Comparison of ENCODE assay signal across 22 cellular contexts in genomic region chr18:3616744-3617143, GRCh38.
"Had no signal": no experiment of that assay in that cellular context is flagged by ENCODE, and none has a peak within 500 bp of the region (broad histone marks: within the 10 kb centered on the region; RNA-seq: fewer than 3 reads in every experiment).

No MANE protein-coding gene starts in this region.

- H3K9me3 Mint-ChIP-seq: activated CD8-positive, alpha-beta T cell treated with anti-CD3 and anti-CD28 coated beads for 36 hours; activated naive CD8-positive, alpha-beta T cell treated with anti-CD3 and anti-CD28 coated beads, Interleukin-2, amount 50 U/mL, for 24 hours; activated T-cell treated with anti-CD3 and anti-CD28 coated beads, Interleukin-2, amount 50 U/mL, for 24 hours; T-helper 1 cell treated with Interleukin-12 subunit alpha and Interleukin-12 subunit beta and Interleukin-4 antibody, amounts not matched to agents 30 μg/mL and 1 μg/mL, for 36 hours had no signal

- H3K27me3 Mint-ChIP-seq: activated CD8-positive, alpha-beta T cell treated with anti-CD3 and anti-CD28 coated beads for 36 hours; activated naive CD8-positive, alpha-beta T cell treated with anti-CD3 and anti-CD28 coated beads, Interleukin-2, amount 50 U/mL, for 24 hours; activated T-cell treated with anti-CD3 and anti-CD28 coated beads, Interleukin-2, amount 50 U/mL, for 24 hours had no signal

- H3K4me3 ChIP-seq: ascending aorta, body of pancreas had no signal

- H3K27ac ChIP-seq: ascending aorta had no signal

- DNase-seq: activated CD4-positive, alpha-beta T cell treated with anti-CD3 and anti-CD28 coated beads for 4 hours; activated CD8-positive, alpha-beta T cell treated with anti-CD3 and anti-CD28 coated beads for 36 hours; activated effector memory CD4-positive, alpha-beta T cell treated with anti-CD3 and anti-CD28 coated beads, Interleukin-2, amount 50 U/mL, for 16 hours; activated naive CD4-positive, alpha-beta T cell treated with Interleukin-2 at 50 U/mL for 16 hours; activated naive CD8-positive, alpha-beta T cell treated with anti-CD3 and anti-CD28 coated beads, Interleukin-2, amount 50 U/mL, for 24 hours; activated T-cell treated with anti-CD3 and anti-CD28 coated beads, Interleukin-2, amount 50 U/mL, for 24 hours; amniotic stem cell; body of pancreas; MM.1S; NCI-H1105; NCI-H1436; NCI-H1694 treated with DMSO at 0.1 percent for 48 hours; NCI-H2081; NCI-H510A treated with DMSO at 0.1 percent for 48 hours; NCI-H69; SHP77 treated with DMSO at 0.1 percent for 48 hours had no signal

- H3K9me3 ChIP-seq: ascending aorta, body of pancreas had no signal

- H3K27ac Mint-ChIP-seq: activated CD8-positive, alpha-beta T cell treated with anti-CD3 and anti-CD28 coated beads for 36 hours; activated naive CD8-positive, alpha-beta T cell treated with anti-CD3 and anti-CD28 coated beads, Interleukin-2, amount 50 U/mL, for 24 hours; activated T-cell treated with anti-CD3 and anti-CD28 coated beads, Interleukin-2, amount 50 U/mL, for 24 hours; T-helper 1 cell treated with Interleukin-12 subunit alpha and Interleukin-12 subunit beta and Interleukin-4 antibody, amounts not matched to agents 30 μg/mL and 1 μg/mL, for 36 hours had no signal

- H3K36me3 Mint-ChIP-seq: activated naive CD4-positive, alpha-beta T cell treated with anti-CD3 and anti-CD28 coated beads, Interleukin-2, amount 50 U/mL, for 72 hours had no signal

- FAIRE-seq: bronchial epithelial cell, RCC 7860 had no signal

- H3K27me3 ChIP-seq: ascending aorta, body of pancreas had no signal

- H3K4me3 Mint-ChIP-seq: activated CD8-positive, alpha-beta T cell treated with anti-CD3 and anti-CD28 coated beads for 36 hours; activated naive CD8-positive, alpha-beta T cell treated with anti-CD3 and anti-CD28 coated beads, Interleukin-2, amount 50 U/mL, for 24 hours; activated T-cell treated with anti-CD3 and anti-CD28 coated beads, Interleukin-2, amount 50 U/mL, for 24 hours; T-helper 1 cell treated with Interleukin-12 subunit alpha and Interleukin-12 subunit beta and Interleukin-4 antibody, amounts not matched to agents 30 μg/mL and 1 μg/mL, for 36 hours had no signal

- ATAC-seq: activated CD4-positive, CD25-positive, alpha-beta regulatory T cell treated with anti-CD3 and anti-CD28 coated beads, Interleukin-2, amount 50 U/mL, for 24 hours; activated CD8-positive, alpha-beta T cell treated with anti-CD3 and anti-CD28 coated beads for 36 hours; activated naive CD4-positive, alpha-beta T cell treated with anti-CD3 and anti-CD28 coated beads, Interleukin-2, amount 50 U/mL, for 72 hours; activated naive CD8-positive, alpha-beta T cell treated with anti-CD3 and anti-CD28 coated beads, Interleukin-2, amount 50 U/mL, for 24 hours; body of pancreas had no signal

- H3K36me3 ChIP-seq: ascending aorta had no signal
